Comparison of ENCODE assay signal across 8 cellular contexts in the genomic region with DNA sequence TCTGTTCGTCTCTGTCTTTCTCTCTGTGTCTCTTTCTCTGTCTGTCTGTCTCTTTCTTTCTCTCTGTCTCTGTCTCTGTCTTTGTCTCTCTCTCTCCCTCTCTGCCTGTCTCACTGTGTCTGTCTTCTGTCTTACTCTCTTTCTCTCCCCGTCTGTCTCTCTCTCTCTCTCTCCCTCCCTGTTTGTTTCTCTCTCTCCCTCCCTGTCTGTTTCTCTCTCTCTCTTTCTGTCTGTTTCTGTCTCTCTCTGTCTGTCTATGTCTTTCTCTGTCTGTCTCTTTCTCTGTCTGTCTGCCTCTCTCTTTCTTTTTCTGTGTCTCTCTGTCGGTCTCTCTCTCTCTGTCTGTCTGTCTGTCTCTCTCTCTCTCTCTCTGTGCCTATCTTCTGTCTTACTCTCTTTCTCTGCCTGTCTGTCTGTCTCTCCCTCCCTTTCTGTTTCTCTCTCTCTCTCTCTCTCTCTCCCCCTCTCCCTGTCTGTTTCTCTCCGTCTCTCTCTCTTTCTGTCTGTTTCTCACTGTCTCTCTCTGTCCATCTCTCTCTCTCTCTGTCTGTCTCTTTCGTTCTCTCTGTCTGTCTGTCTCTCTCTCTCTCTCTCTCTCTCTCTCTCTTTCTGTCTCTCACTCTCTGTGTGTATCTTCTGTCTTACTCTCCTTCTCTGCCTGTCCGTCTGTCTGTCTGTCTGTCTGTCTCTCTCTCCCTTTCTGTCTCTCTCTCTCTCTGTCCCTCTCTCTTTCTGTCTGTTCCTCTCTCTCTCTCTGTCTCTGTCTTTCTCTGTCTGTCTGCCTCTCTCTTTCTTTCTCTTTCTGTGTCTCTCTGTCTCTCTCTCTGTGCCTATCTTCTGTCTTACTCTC.
DNase-seq lines count a peak whose midpoint lies in the region; ATAC-seq and TF ChIP-seq lines count a peak whose summit lies in the region.
"Not testable (repeated sequence)": the region's sequence is repeated elsewhere in the genome, so short reads cannot be mapped to it uniquely, and the experiment has no call there.

No MANE protein-coding gene starts in this region.

- POLR2A ChIA-PET in activated B cell treated with CpG ODN at 0.5 μM for 24 hours (lab: Charles Lee), result not testable (repeated sequence)

- intact Hi-C loops in activated B cell treated with CpG ODN at 0.5 μM for 24 hours (cut with micrococcal nuclease); mucosa of descending colon (cut with DNase I, micrococcal nuclease): not testable (repeated sequence)

- not testable (repeated sequence) for H3K36me3 ChIP-seq in mucosa of descending colon (ENCODE audit: low read depth); upper lobe of left lung

- not testable (repeated sequence) for DNase-seq in activated B cell treated with CpG ODN at 0.5 μM for 24 hours, foreskin keratinocyte, mucosa of descending colon, upper lobe of left lung

- not testable (repeated sequence) for H3K27me3 Mint-ChIP-seq in activated B cell treated with CpG ODN at 0.5 μM for 24 hours

- not testable (repeated sequence) for H3K27ac Mint-ChIP-seq in activated B cell treated with CpG ODN at 0.5 μM for 24 hours

- not testable (repeated sequence) for H3K36me3 Mint-ChIP-seq in activated B cell treated with CpG ODN at 0.5 μM for 24 hours (ENCODE audit: low read depth)

- CTCF ChIA-PET in activated B cell treated with CpG ODN at 0.5 μM for 24 hours (lab: Charles Lee), result not testable (repeated sequence)

- not testable (repeated sequence) for H3K4me1 Mint-ChIP-seq in activated B cell treated with CpG ODN at 0.5 μM for 24 hours

- peak; percentile 61 for ATAC-seq in GM18517 (IDR thresholded peaks at IDR 0.05; ENCODE audit: unreplicated experiment)
- ATAC-seq in GM21528 (IDR thresholded peaks at IDR 0.05; ENCODE audit: low FRiP score, unreplicated experiment), result peak; percentile 68
- peak; percentile 55 for ATAC-seq in HG02840 (IDR thresholded peaks at IDR 0.05; ENCODE audit: low FRiP score, unreplicated experiment)
- peak; percentile 53 for ATAC-seq in HG03378 (IDR thresholded peaks at IDR 0.05; ENCODE audit: unreplicated experiment)
- ATAC-seq in activated B cell treated with CpG ODN at 0.5 μM for 24 hours (ENCODE audit: low read depth), result peak; percentile 14
- peak; percentile 77 for ATAC-seq in foreskin keratinocyte
- ATAC-seq in mucosa of descending colon, result peak; percentile 81
- peak; percentile 89 to 97 for ATAC-seq in upper lobe of left lung (ENCODE audit: low FRiP score in 2 of 2)

- TF ChIP-seq POLR2A in upper lobe of left lung (IDR thresholded peaks at IDR 0.05), result not testable (repeated sequence)

- TF ChIP-seq EP300 in upper lobe of left lung (IDR thresholded peaks at IDR 0.05), result not testable (repeated sequence)

- H3K9me3 ChIP-seq in mucosa of descending colon, upper lobe of left lung: not testable (repeated sequence)

- no CpG with 5 or more reads among the region's 6 CpGs for WGBS in upper lobe of left lung, 2 donors

- H3K4me1 ChIP-seq in foreskin keratinocyte; mucosa of descending colon (ENCODE audit: low read depth); upper lobe of left lung: not testable (repeated sequence)

- TF ChIP-seq CTCF in activated B cell treated with CpG ODN at 0.5 μM for 24 hours (IDR thresholded peaks at IDR 0.05); foreskin keratinocyte (conservative IDR thresholded peaks at IDR 0.05); mucosa of descending colon (IDR thresholded peaks at IDR 0.05); upper lobe of left lung (IDR thresholded peaks at IDR 0.05): not testable (repeated sequence)

- not testable (repeated sequence) for H3K27me3 ChIP-seq in foreskin keratinocyte, upper lobe of left lung

- not testable (repeated sequence) for H3K4me3 Mint-ChIP-seq in activated B cell treated with CpG ODN at 0.5 μM for 24 hours

- H3K4me3 ChIP-seq in mucosa of descending colon, upper lobe of left lung: not testable (repeated sequence)

- not testable (repeated sequence) for H3K9me3 Mint-ChIP-seq in activated B cell treated with CpG ODN at 0.5 μM for 24 hours

- not testable (repeated sequence) for H3K27ac ChIP-seq in foreskin keratinocyte, upper lobe of left lung

Comparison
In these comparisons a context has a peak if more than half of its experiments do, and no peak if none do; other contexts are left out.
1. ATAC-seq: peak in every context shown above with its lines; median percentile 93 in upper lobe of left lung; 81 in mucosa of descending colon; 77 in foreskin keratinocyte; 68 in GM21528; 61 in GM18517; 55 in HG02840; 53 in HG03378; 14 in activated B cell treated with CpG ODN at 0.5 μM for 24 hours.